In the genomic region with DNA sequence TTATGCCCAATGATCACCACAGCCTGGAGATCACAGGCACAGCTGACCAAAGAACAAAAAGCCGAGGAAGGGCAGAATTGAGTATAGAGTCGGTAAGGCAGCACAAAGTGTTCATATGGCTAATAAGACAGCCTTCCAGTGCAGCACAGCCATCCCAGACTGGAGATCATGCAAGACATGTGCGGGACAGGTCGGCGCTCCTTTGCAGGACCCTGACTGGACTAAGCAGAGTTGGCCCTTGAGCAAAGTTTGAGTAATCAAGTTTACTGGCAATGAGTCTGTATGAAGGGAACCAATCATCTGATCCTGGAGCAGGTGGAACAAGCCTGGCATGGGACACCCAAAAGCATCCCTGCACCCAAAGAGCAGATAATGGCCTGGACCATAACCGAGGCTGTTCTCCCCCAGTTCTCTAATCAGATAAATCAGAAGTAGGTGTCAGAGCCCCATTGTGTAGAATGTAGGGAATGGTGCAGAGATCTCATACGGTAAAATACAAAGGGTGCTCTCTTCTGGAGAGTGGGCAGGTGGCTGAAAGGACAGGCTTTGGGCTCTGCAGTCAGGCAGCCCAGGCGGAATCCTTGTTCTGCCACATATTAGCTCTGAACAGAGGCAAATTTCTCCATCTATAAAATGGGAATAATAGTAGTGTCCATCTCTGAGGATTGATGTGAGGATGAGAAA, we compare ENCODE assay signal across 11 cellular contexts. TPM values are rescaled to one million over a fixed set of nuclear protein-coding genes. Genes with fewer than 3 reads are reported as not detected.
DNase-seq lines count a peak whose midpoint lies in the region; ATAC-seq and TF ChIP-seq lines count a peak whose summit lies in the region.
"Had no signal": no experiment of that assay in that cellular context is flagged by ENCODE, and none has a peak within 500 bp of the region (broad histone marks: within the 10 kb centered on the region; RNA-seq: fewer than 3 reads in every experiment).

No MANE protein-coding gene starts in this region.

- H3K27ac ChIP-seq in ovary: no peak overlapping the region
- no peak overlapping the region for H3K27ac ChIP-seq in aorta (ENCODE audit: low read depth in 1 of 2, low read length in 2 of 2)
- H3K27ac ChIP-seq: lower lobe of right lung had no signal

- 71 to 82% (median 74%) methylated on average over 8 of the region's 8 CpGs for WGBS in ovary, 3 donors
- 74 to 77% methylated on average over 8 of the region's 8 CpGs for WGBS in aorta, 2 donors

- no peaks in the 10 kb centered on the region for H3K4me1 ChIP-seq in ovary (ENCODE audit: insufficient read depth)
- H3K4me1 ChIP-seq in aorta (ENCODE audit: control insufficient read depth in 1 of 2, insufficient read depth in 2 of 2, low read length in 2 of 2): no peaks in the 10 kb centered on the region
- H3K4me1 ChIP-seq: lower lobe of right lung had no signal

- no peak for TF ChIP-seq CTCF in GM12865 (IDR thresholded peaks at IDR 0.05; ENCODE audit: insufficient read depth, low read depth, low read length, missing control alignments)
- TF ChIP-seq CTCF in fibroblast of villous mesenchyme (IDR thresholded peaks at IDR 0.05; ENCODE audit: insufficient read depth, low read depth, low read length): peak; percentile 36
- TF ChIP-seq CTCF in ovary (IDR thresholded peaks at IDR 0.05): no peak

- DNase-seq in ACHN: peak; percentile 22
- peak; percentile 5 for DNase-seq in GM12865 (ENCODE audit: low read depth)
- peak; percentile 55 for DNase-seq in OCI-M1 (lab: John Stamatoyannopoulos, UW)
- no peak for DNase-seq in fibroblast of villous mesenchyme (ENCODE audit: low read depth)
- no peak for DNase-seq in ovary
- DNase-seq in KG1 (lab: John Stamatoyannopoulos, UW): no peak
- no peak for DNase-seq in retina
- no peak for DNase-seq in aorta
- DNase-seq: effector memory CD4-positive, alpha-beta T cell; lower lobe of right lung had no signal

- intact Hi-C loops in ovary (cut with DNase I): no loop called here
- intact Hi-C loops in aorta (cut with DNase I): no loop called here

- TF ChIP-seq EP300 in ovary (IDR thresholded peaks at IDR 0.05): no peak

- no peak for TF ChIP-seq POLR2A in ovary (IDR thresholded peaks at IDR 0.05)

- no peaks in the 10 kb centered on the region for H3K9me3 ChIP-seq in ovary
- H3K9me3 ChIP-seq in aorta (ENCODE audit: control insufficient read depth, low read length): no peaks in the 10 kb centered on the region
- H3K9me3 ChIP-seq: lower lobe of right lung had no signal

- H3K4me3 ChIP-seq in GM12865 (ENCODE audit: low read depth, low read length): no peak overlapping the region
- H3K4me3 ChIP-seq in fibroblast of villous mesenchyme (ENCODE audit: low read depth, low read length): no peak overlapping the region
- no peak overlapping the region for H3K4me3 ChIP-seq in ovary
- no peak overlapping the region for H3K4me3 ChIP-seq in aorta (ENCODE audit: low read length in 2 of 2)
- H3K4me3 ChIP-seq: lower lobe of right lung had no signal

- no peaks in the 10 kb centered on the region for H3K27me3 ChIP-seq in ovary
- H3K27me3 ChIP-seq in aorta (ENCODE audit: control insufficient read depth in 1 of 2, insufficient read depth in 2 of 2, low read length in 1 of 2): no peaks in the 10 kb centered on the region

- in situ Hi-C loops in ACHN (cut with HindIII; ENCODE audit: low pct_ligation_motif_present, low pct_unique_long_range_greater_than_20kb, low sequenced_read_pairs): no loop called here

- no peak for ATAC-seq in aorta (ENCODE audit: low FRiP score)
- ATAC-seq: Right ventricle myocardium inferior had no signal

- H3K36me3 ChIP-seq in ovary: no peaks in the 10 kb centered on the region
- H3K36me3 ChIP-seq in aorta (ENCODE audit: control insufficient read depth in 1 of 2, insufficient read depth in 2 of 2, low read length in 1 of 2): no peaks in the 10 kb centered on the region
- H3K36me3 ChIP-seq: lower lobe of right lung had no signal

RNA-seq across cellular contexts. Expression of a gene that starts 10.7 kb away (rescaled TPM):
- not detected in 2 replicates for total RNA-seq in fibroblast of villous mesenchyme
- 1 to 10 TPM in 1 of 7 donors, under 1 TPM in 1, not detected in 5; 0.57 to 1.6 TPM for total RNA-seq in ovary
- polyA plus RNA-seq in ovary: 1 to 10 TPM in 1 of 2 donors, not detected in 1; 1.2 TPM
- not detected for total RNA-seq in aorta
- polyA plus RNA-seq in aorta: 1 to 10 TPM in 1 of 2 donors, not detected in 1; 1.0 TPM
- total RNA-seq: Right ventricle myocardium inferior had no signal

Comparison
In these comparisons a context has a peak if more than half of its experiments do, and no peak if none do; other contexts are left out.
1. DNase-seq: peak in ACHN (single experiment), GM12865 (single experiment) and OCI-M1 (single experiment); none in fibroblast of villous mesenchyme (single experiment), ovary (0 of 5), KG1 (single experiment), retina (single experiment) and aorta (0 of 2).